In genomic region chr20:6588296-6588695, GRCh38 we compare ENCODE assay signal across 18 cellular contexts.
DNase-seq lines count a peak whose midpoint lies in the region; TF ChIP-seq lines count a peak whose summit lies in the region.
"Had no signal": no experiment of that assay in that cellular context is flagged by ENCODE, and none has a peak within 500 bp of the region (broad histone marks: within the 10 kb centered on the region; RNA-seq: fewer than 3 reads in every experiment).

No MANE protein-coding gene starts in this region.

- H3K36me3 ChIP-seq in breast epithelium = no peaks in the 10 kb centered on the region
- H3K36me3 ChIP-seq: upper lobe of left lung had no signal

- H3K36me3 Mint-ChIP-seq in MCF 10A (ENCODE audit: insufficient read depth, unreplicated experiment) = no peaks in the 10 kb centered on the region
- H3K36me3 Mint-ChIP-seq: CD8-positive, alpha-beta T cell; IgD-negative memory B cell had no signal

- no TSS peak for BruUV-seq in MCF 10A (replicated peaks; lab: Mats Ljungman, UMichigan)

- H3K27me3 ChIP-seq in breast epithelium = no peaks in the 10 kb centered on the region
- H3K27me3 ChIP-seq: upper lobe of left lung had no signal

- no peaks in the 10 kb centered on the region for H3K9me3 Mint-ChIP-seq in MCF 10A (ENCODE audit: unreplicated experiment)

- H3K9me3 ChIP-seq in breast epithelium = no peaks in the 10 kb centered on the region
- H3K9me3 ChIP-seq: A549, upper lobe of left lung had no signal

- peaks cover 32% of the 10 kb centered on the region for H3K4me1 Mint-ChIP-seq in MCF 10A (ENCODE audit: insufficient read depth, unreplicated experiment)
- H3K4me1 Mint-ChIP-seq: activated CD4-positive, alpha-beta memory T cell treated with anti-CD3 and anti-CD28 coated beads, Interleukin-2, amount 10 ng/mL, durations not matched to agents 7 days and 5 days; IgD-negative memory B cell had no signal

- DNase-seq in MCF 10A (ENCODE audit: unreplicated experiment) = peak; percentile 67
- DNase-seq in breast epithelium (ENCODE audit: low spot score in 2 of 2) = no peak
- DNase-seq in NCI-H69 (lab: John Stamatoyannopoulos, UW) = peak; percentile 93
- DNase-seq in dermis blood vessel endothelial cell = peak; percentile 36
- DNase-seq in stromal cell of bone marrow (ENCODE audit: low read depth) = peak; percentile 41
- no peak for DNase-seq in Ammon's horn (ENCODE audit: low spot score)
- no peak for DNase-seq in ecto neural progenitor cell (ENCODE audit: low spot score)
- no peak for DNase-seq in ureter (ENCODE audit: low spot score)
- DNase-seq: activated CD4-positive, alpha-beta memory T cell treated with anti-CD3 and anti-CD28 coated beads, Interleukin-2, amount 10 ng/mL, durations not matched to agents 7 days and 5 days; CD8-positive, alpha-beta T cell; central memory CD4-positive, alpha-beta T cell; mesendoderm; NCI-H2107; RPMI8226; upper lobe of left lung had no signal

- TF ChIP-seq CTCF in MCF 10A (IDR thresholded peaks at IDR 0.05; ENCODE audit: unreplicated experiment) (no peak), breast epithelium (IDR thresholded peaks at IDR 0.05) (no peak)

- H3K27me3 Mint-ChIP-seq in MCF 10A (ENCODE audit: insufficient read depth, unreplicated experiment) = no peaks in the 10 kb centered on the region
- H3K27me3 Mint-ChIP-seq: activated CD4-positive, alpha-beta memory T cell treated with anti-CD3 and anti-CD28 coated beads, Interleukin-2, amount 10 ng/mL, durations not matched to agents 7 days and 5 days; IgD-negative memory B cell had no signal

- H3K27ac ChIP-seq in breast epithelium = no peak overlapping the region
- H3K27ac ChIP-seq: A549, upper lobe of left lung had no signal

- POLR2A ChIA-PET in MCF 10A (lab: Yijun Ruan, JAX) = interaction anchor here (1.2 kb wide), 1 partner anchor 37 kb away, joined by 3 read pairs; no protein-coding TSS in a partner anchor

- CTCF ChIA-PET in MCF 10A (lab: Yijun Ruan, JAX) = interaction anchor here (0.5 to 2.1 kb wide), 9 partner anchors 16 to 606 kb away, joined by 3 to 13 read pairs (median 5); partner anchors contain the start of gene BMP2

- TF ChIP-seq POLR2A in breast epithelium (IDR thresholded peaks at IDR 0.05) = no peak

- H3K4me3 ChIP-seq in breast epithelium = no peak overlapping the region
- H3K4me3 ChIP-seq: A549, upper lobe of left lung had no signal

- no peak overlapping the region for H3K27ac Mint-ChIP-seq in MCF 10A (ENCODE audit: low read depth, unreplicated experiment)
- H3K27ac Mint-ChIP-seq: activated CD4-positive, alpha-beta memory T cell treated with anti-CD3 and anti-CD28 coated beads, Interleukin-2, amount 10 ng/mL, durations not matched to agents 7 days and 5 days; CD8-positive, alpha-beta T cell; IgD-negative memory B cell; T-helper 1 cell treated with Interleukin-12 subunit alpha and Interleukin-12 subunit beta and Interleukin-4 antibody, amounts not matched to agents 30 μg/mL and 1 μg/mL, for 36 hours had no signal

- no peaks in the 10 kb centered on the region for H3K4me1 ChIP-seq in breast epithelium
- H3K4me1 ChIP-seq: A549, upper lobe of left lung had no signal

- intact Hi-C loops in MCF 10A (cut with micrococcal nuclease) = loop anchor here (10.0 kb wide), 1 partner anchor 507 kb away; no protein-coding TSS in a partner anchor
- intact Hi-C loops in breast epithelium (cut with DNase I; ENCODE audit: low total_unique reads) = no loop called here

- H3K4me3 Mint-ChIP-seq in MCF 10A (ENCODE audit: unreplicated experiment) = no peak overlapping the region
- H3K4me3 Mint-ChIP-seq: activated CD4-positive, alpha-beta memory T cell treated with anti-CD3 and anti-CD28 coated beads, Interleukin-2, amount 10 ng/mL, durations not matched to agents 7 days and 5 days; CD8-positive, alpha-beta T cell; IgD-negative memory B cell; T-helper 1 cell treated with Interleukin-12 subunit alpha and Interleukin-12 subunit beta and Interleukin-4 antibody, amounts not matched to agents 30 μg/mL and 1 μg/mL, for 36 hours had no signal

Comparison
In these comparisons a context has a peak if more than half of its experiments do, and no peak if none do; other contexts are left out.
1. DNase-seq: peak in MCF 10A (single experiment), NCI-H69 (single experiment), dermis blood vessel endothelial cell (single experiment) and stromal cell of bone marrow (single experiment); none in breast epithelium (0 of 2), Ammon's horn (single experiment), ecto neural progenitor cell (single experiment) and ureter (single experiment).